Comparison of ENCODE assay signal across 8 cellular contexts in genomic region chr11:67071420-67072284, GRCh38. TPM values are rescaled to one million over a fixed set of nuclear protein-coding genes. Genes with fewer than 3 reads are reported as not detected.
DNase-seq lines count a peak whose midpoint lies in the region; ATAC-seq, FAIRE-seq and TF ChIP-seq lines count a peak whose summit lies in the region.

No MANE protein-coding gene starts in this region.

- no peak overlapping the region for H4K91ac ChIP-seq in H1 (replicated peaks; ENCODE audit: insufficient read length, low read length)

- H2BK5ac ChIP-seq in H1 (ENCODE audit: low read depth, low read length): no peak overlapping the region

- H3K14ac ChIP-seq in H1 (ENCODE audit: insufficient read length): no peak overlapping the region

- peaks cover 0 to 1% (median 0%) of the 10 kb centered on the region in 4 experiments; a peak in 2 of 7 replicates for H3K4me1 ChIP-seq in H1 (replicated peaks in 1 of 4; ENCODE audit: control insufficient read depth in 3 of 4, insufficient read depth in 4 of 4, low read length in 3 of 4)
- H3K4me1 ChIP-seq in mucosa of rectum (ENCODE audit: control insufficient read depth in 2 of 2, insufficient read depth in 2 of 2, low read length in 2 of 2): peaks cover 0 to 5% of the 10 kb centered on the region in 2 donors

- 31% methylated on average over 52 of the region's 53 CpGs; no CpG with 5 or more reads in 1 of the 2 experiments for WGBS in H1 (ENCODE audit: extremely low coverage in 1 of 2, insufficient coverage in 1 of 2, insufficient read length in 1 of 2, insufficient replicate concordance in 2 of 2, low coverage in 1 of 2, low lambda C conversion rate in 2 of 2, missing lambda C conversion rate in 1 of 2), 2 experiments

- no peak overlapping the region for H3K4ac ChIP-seq in H1 (replicated peaks; ENCODE audit: insufficient read length, low read depth, low read length)

- H3K79me1 ChIP-seq in H1 (ENCODE audit: low read depth, low read length): no peaks in the 10 kb centered on the region; the same call in 1 of the 2 replicates

- no peaks in the 10 kb centered on the region for H3K27me3 ChIP-seq in H1 (replicated peaks in 1 of 4; ENCODE audit: control insufficient read depth in 3 of 4, extremely low read depth in 1 of 4, insufficient read depth in 3 of 4, low read length in 3 of 4)
- no peaks in the 10 kb centered on the region for H3K27me3 ChIP-seq in mucosa of rectum (ENCODE audit: control insufficient read depth in 2 of 2, insufficient read depth in 2 of 2, low read length in 2 of 2)

- H3K36me3 ChIP-seq in H1 (ENCODE audit: control insufficient read depth in 2 of 4, insufficient read depth in 4 of 4, low read length in 3 of 4): no peaks in the 10 kb centered on the region
- no peaks in the 10 kb centered on the region for H3K36me3 ChIP-seq in mucosa of rectum (ENCODE audit: control insufficient read depth in 2 of 2, insufficient read depth in 2 of 2, low read length in 2 of 2)

- no peak for TF ChIP-seq EP300 in H1 (IDR thresholded peaks at IDR 0.05; ENCODE audit: borderline replicate concordance in 1 of 2, low read depth in 2 of 2, low read length in 2 of 2)

- no peak for TF ChIP-seq POLR2A in H1 (IDR thresholded peaks at IDR 0.05; ENCODE audit: control extremely low read depth in 1 of 2, low read depth in 2 of 2, low read length in 2 of 2)

- no peaks in the 10 kb centered on the region for H4K20me1 ChIP-seq in H1 (replicated peaks in 1 of 2; ENCODE audit: control insufficient read depth in 1 of 2, insufficient read depth in 2 of 2, low read length in 2 of 2)

- no peak overlapping the region for H2BK12ac ChIP-seq in H1 (ENCODE audit: low read depth, low read length)

- POLR2A ChIA-PET in H1 (lab: Charles Lee; ENCODE audit: partially characterized antibody): interaction anchor here (1.0 to 3.4 kb wide), 3 partner anchors 11 to 37 kb away, joined by 3 to 16 read pairs (median 4); no protein-coding TSS in a partner anchor

- H3K56ac ChIP-seq in H1 (replicated peaks; ENCODE audit: insufficient read length, low read depth, low read length): no peak overlapping the region

- peak overlapping the region; percentile 83; the same call in 1 of the 2 replicates for H3K18ac ChIP-seq in H1 (ENCODE audit: extremely low read depth, low read length)

- H3K23ac ChIP-seq in H1 (ENCODE audit: insufficient read length): no peak overlapping the region

- H3K79me2 ChIP-seq in H1 (ENCODE audit: control insufficient read depth in 1 of 2, insufficient read depth in 2 of 2, low read length in 2 of 2): no peaks in the 10 kb centered on the region

- no peak for FAIRE-seq in H1 (lab: Jason Lieb, UNC)

- H3K9me3 ChIP-seq in H1 (ENCODE audit: insufficient read depth in 2 of 2, low read depth in 1 of 2, low read length in 1 of 2) (no peaks in the 10 kb centered on the region), mucosa of rectum (ENCODE audit: control insufficient read depth in 2 of 2, low read length in 2 of 2) (no peaks in the 10 kb centered on the region)

- H3K27ac ChIP-seq in H1 (ENCODE audit: low read depth, low read length) (no peak overlapping the region), mucosa of rectum (ENCODE audit: low read depth in 2 of 2, low read length in 2 of 2) (no peak overlapping the region)

- no peak overlapping the region for H2AK5ac ChIP-seq in H1 (ENCODE audit: low read depth, low read length)

- H4K5ac ChIP-seq in H1 (ENCODE audit: insufficient read length, low read depth, low read length): peak overlapping the region; percentile 54

- CTCF ChIA-PET in H1 (lab: Charles Lee; ENCODE audit: partially characterized antibody): interaction anchor here (0.7 to 4.9 kb wide), 12 partner anchors 9 to 662 kb away, joined by 3 to 27 read pairs (median 3); no protein-coding TSS in a partner anchor

- DNase-seq in NCI-H748 (lab: John Stamatoyannopoulos, UW; ENCODE audit: unreplicated experiment) (peak; percentile 52), H1 (ENCODE audit: low read depth in 1 of 2, low spot score in 2 of 2) (peak; percentile 83 to 96), GOT3 (lab: John Stamatoyannopoulos, UW) (no peak)
- DNase-seq in activated CD8-positive, alpha-beta memory T cell treated with anti-CD3 and anti-CD28 coated beads for 48 hours (ENCODE audit: low read depth in 2 of 3, low spot score in 2 of 3): peak; percentile 55 to 64 (median 55)
- peak; percentile 46 to 54 for DNase-seq in stimulated activated CD8-positive, alpha-beta memory T cell treated with anti-CD3 and anti-CD28 coated beads, Interleukin-4, amount 100 ng/mL, for 1 hour (ENCODE audit: low read depth in 2 of 2, low spot score in 1 of 2)

- H4K8ac ChIP-seq in H1 (ENCODE audit: extremely low read depth, insufficient read depth, low read length): peak overlapping the region; percentile 84

- H2AFZ ChIP-seq in H1 (ENCODE audit: low read length): peak overlapping the region; percentile 81; the same call in 1 of the 2 replicates

- H3K4me3 ChIP-seq in H1 (ENCODE audit: extremely low read depth in 1 of 4, insufficient read depth in 2 of 4, low read depth in 3 of 4, low read length in 4 of 4) (peak overlapping the region; percentile 9 to 56 (median 44); a peak in 7 of 8 replicates), mucosa of rectum (ENCODE audit: low read length in 2 of 2) (peak overlapping the region; percentile 57 to 59)

- peak overlapping the region; percentile 81; the same call in 1 of the 2 replicates for H2BK15ac ChIP-seq in H1 (ENCODE audit: low read length)

- peak; percentile 69 to 73 for TF ChIP-seq RAD21 in H1 (IDR thresholded peaks at IDR 0.05 in 1 of 2, conservative IDR thresholded peaks at IDR 0.05 in 1 of 2; ENCODE audit: low read depth in 2 of 2, low read length in 2 of 2)

- no peak overlapping the region for H2BK120ac ChIP-seq in H1 (replicated peaks; ENCODE audit: low read depth, low read length)

- H3K23me2 ChIP-seq in H1 (ENCODE audit: low read depth, low read length): no peaks in the 10 kb centered on the region; the same call in 1 of the 2 replicates

- TF ChIP-seq CTCF in GM12873 (IDR thresholded peaks at IDR 0.05; ENCODE audit: insufficient read depth, low read depth, low read length, missing control alignments) (peak; percentile 91), H1 (IDR thresholded peaks at IDR 0.05; ENCODE audit: control extremely low read depth in 1 of 3, insufficient read depth in 1 of 3, low read depth in 1 of 3, low read length in 3 of 3) (peak; percentile 90 to 97 (median 94))

- no peak for ATAC-seq in HG02763 (IDR thresholded peaks at IDR 0.05; ENCODE audit: unreplicated experiment)

- H3K9ac ChIP-seq in H1 (replicated peaks in 1 of 4; ENCODE audit: extremely low read depth in 1 of 4, low read depth in 3 of 4, low read length in 3 of 4) (peak overlapping the region in 2 of 4 experiments; percentile 29 to 45; a peak in 1 of 7 replicates), mucosa of rectum (ENCODE audit: low read depth in 1 of 2, low read length in 2 of 2) (peak overlapping the region in 1 of 2 donors; percentile 60)

- peak overlapping the region; percentile 4 to 83; a peak in 3 of 4 replicates for H3K4me2 ChIP-seq in H1 (ENCODE audit: insufficient read depth in 1 of 2, low read depth in 2 of 2, low read length in 2 of 2)

- H2BK20ac ChIP-seq in H1 (ENCODE audit: low read length): no peak overlapping the region

TF ChIP-seq in H1, 55 proteins besides CTCF, POLR2A, EP300 and RAD21 (continues in another document):
- TF ChIP-seq NANOG (IDR thresholded peaks at IDR 0.05; ENCODE audit: insufficient read depth, low read depth, low read length, poor library complexity, severe bottlenecking): no peak
- TF ChIP-seq PHF8 (conservative IDR thresholded peaks at IDR 0.05; ENCODE audit: low read depth, low read length): no peak
- TF ChIP-seq TAF7 (optimal IDR thresholded peaks at IDR 0.05; ENCODE audit: borderline replicate concordance, low read depth, low read length): no peak
- TF ChIP-seq SRF (IDR thresholded peaks at IDR 0.05; ENCODE audit: low read depth, low read length): no peak
- no peak for TF ChIP-seq EGR1 (IDR thresholded peaks at IDR 0.05; ENCODE audit: borderline replicate concordance, low read depth, low read length)
- no peak for TF ChIP-seq ATF3 (IDR thresholded peaks at IDR 0.05; ENCODE audit: insufficient read depth, low read depth, low read length)
- no peak for TF ChIP-seq FOSL1 (IDR thresholded peaks at IDR 0.05; ENCODE audit: insufficient read depth, low read depth, low read length)

RNA-seq across cellular contexts. Expression of gene RHOD, which starts 15.0 kb away (rescaled TPM):
- total RNA-seq in H1 (2021; fragmentation: NEBNext Ultra II Directional; extraction: Animal tissue kit (Norgen Biotek cat#: 25700)): 10.5 and 12.1 TPM in 2 replicates
- polyA plus RNA-seq in H1 (2011; rRNA removed): 17.6 and 23.7 TPM in 2 replicates
- polyA plus RNA-seq in H1 (2011; cell fraction: cytosol; rRNA removed): 19.2 TPM
- polyA plus RNA-seq in H1 (2011; cell fraction: nucleus; rRNA removed): 14.9 TPM
- 5.0 to 14.1 TPM (median 11.5 TPM) in 4 replicates for polyA plus RNA-seq in H1 (2012, experiment 1 of 2)
- polyA plus RNA-seq in H1 (2012, experiment 2 of 2): 9.3 TPM
- polyA plus RNA-seq in H1 (2013, experiment 1 of 2): 9.9 TPM
- polyA plus RNA-seq in H1 (2013, experiment 2 of 2): 10.5 TPM
- 3.1 and 3.4 TPM in 2 replicates for polyA minus RNA-seq in H1 (2011; rRNA and poly(A)+ RNA removed)
- 5.1 TPM for polyA minus RNA-seq in H1 (2011; cell fraction: cytosol; rRNA and poly(A)+ RNA removed)
- polyA minus RNA-seq in H1 (2011; cell fraction: nucleus; rRNA and poly(A)+ RNA removed): 3.1 TPM

RNA-seq across cellular contexts. Expression of gene KDM2A, which starts 47.4 kb away (rescaled TPM):
- total RNA-seq in H1 (2021; fragmentation: NEBNext Ultra II Directional; extraction: Animal tissue kit (Norgen Biotek cat#: 25700)): 56.6 and 66.2 TPM in 2 replicates
- 55.4 and 62.0 TPM in 2 replicates for polyA plus RNA-seq in H1 (2011; rRNA removed)
- polyA plus RNA-seq in H1 (2011; cell fraction: cytosol; rRNA removed): 45.5 TPM
- 136 TPM for polyA plus RNA-seq in H1 (2011; cell fraction: nucleus; rRNA removed)
- polyA plus RNA-seq in H1 (2012, experiment 1 of 2): 40.5 to 48.7 TPM (median 46.0 TPM) in 4 replicates
- polyA plus RNA-seq in H1 (2012, experiment 2 of 2): 22.4 TPM
- 40.0 TPM for polyA plus RNA-seq in H1 (2013, experiment 1 of 2)
- polyA plus RNA-seq in H1 (2013, experiment 2 of 2): 35.7 TPM
- polyA minus RNA-seq in H1 (2011; rRNA and poly(A)+ RNA removed): 95.4 and 97.5 TPM in 2 replicates
- 46.6 TPM for polyA minus RNA-seq in H1 (2011; cell fraction: cytosol; rRNA and poly(A)+ RNA removed)
- 75.4 TPM for polyA minus RNA-seq in H1 (2011; cell fraction: nucleus; rRNA and poly(A)+ RNA removed)

RNA-seq across cellular contexts. Expression of gene SYT12, which starts 48.7 kb away (rescaled TPM):
- 2.8 and 3.3 TPM in 2 replicates for total RNA-seq in H1 (2021; fragmentation: NEBNext Ultra II Directional; extraction: Animal tissue kit (Norgen Biotek cat#: 25700))
- 1.4 and 1.9 TPM in 2 replicates for polyA plus RNA-seq in H1 (2011; rRNA removed)
- 2.3 TPM for polyA plus RNA-seq in H1 (2011; cell fraction: cytosol; rRNA removed)
- 3.6 TPM for polyA plus RNA-seq in H1 (2011; cell fraction: nucleus; rRNA removed)
- 1.5 to 3.5 TPM (median 2.3 TPM) in 4 replicates for polyA plus RNA-seq in H1 (2012, experiment 1 of 2)
- 1.3 TPM for polyA plus RNA-seq in H1 (2012, experiment 2 of 2)
- polyA plus RNA-seq in H1 (2013, experiment 1 of 2): 1.9 TPM
- 1.7 TPM for polyA plus RNA-seq in H1 (2013, experiment 2 of 2)
- 1.7 and 2.9 TPM in 2 replicates for polyA minus RNA-seq in H1 (2011; rRNA and poly(A)+ RNA removed)
- 2.6 TPM for polyA minus RNA-seq in H1 (2011; cell fraction: cytosol; rRNA and poly(A)+ RNA removed)
- 3.4 TPM for polyA minus RNA-seq in H1 (2011; cell fraction: nucleus; rRNA and poly(A)+ RNA removed)
